8 cellular contexts compared by ENCODE assay signal in genomic region chr17:62477111-62477510, GRCh38. TPM values are rescaled to one million over a fixed set of nuclear protein-coding genes. Genes with fewer than 3 reads are reported as not detected.
DNase-seq lines count a peak whose midpoint lies in the region; ATAC-seq and TF ChIP-seq lines count a peak whose summit lies in the region.
"Not testable (repeated sequence)": the region's sequence is repeated elsewhere in the genome, so short reads cannot be mapped to it uniquely, and the experiment has no call there.

No MANE protein-coding gene starts in this region.

- H4K91ac ChIP-seq in trophoblast cell (ENCODE audit: low read depth, low read length) = not testable (repeated sequence)

- H2BK12ac ChIP-seq in trophoblast cell (ENCODE audit: low read length) = not testable (repeated sequence)

- not testable (repeated sequence) for H3K9me3 Mint-ChIP-seq in CD8-positive, alpha-beta T cell; WTC11

- H3K27me3 Mint-ChIP-seq in CD8-positive, alpha-beta T cell (ENCODE audit: low read depth); WTC11 (ENCODE audit: low read depth): not testable (repeated sequence)

- H3K18ac ChIP-seq in trophoblast cell (ENCODE audit: low read length) = not testable (repeated sequence)

- CTCF ChIA-PET in CD8-positive, alpha-beta T cell (lab: Charles Lee); WTC11 (lab: Charles Lee): not testable (repeated sequence)

- not testable (repeated sequence) for H3K27me3 ChIP-seq in CD8-positive, alpha-beta T cell (ENCODE audit: insufficient read depth, low read length); ascending aorta; lower lobe of right lung (ENCODE audit: low read depth); trophoblast cell (ENCODE audit: insufficient read depth, low read length); transverse colon

- no CpG with 5 or more reads among the region's 8 CpGs for WGBS in trophoblast cell (ENCODE audit: extremely low coverage, insufficient coverage, insufficient read length)
- 91 to 100% methylated on average over 1 to 8 of the region's 8 CpGs for WGBS in transverse colon (ENCODE audit: low coverage in 1 of 2), 2 donors

- H3K27ac ChIP-seq in CD8-positive, alpha-beta T cell (ENCODE audit: low read depth, low read length); trophoblast cell (ENCODE audit: low read depth, low read length): not testable (repeated sequence)
- H3K27ac ChIP-seq in KOPT-K1 (ENCODE audit: low read depth, low read length, poor library complexity, severe bottlenecking) = peak overlapping the region; percentile 80
- H3K27ac ChIP-seq in ascending aorta = peak overlapping the region; percentile 92 to 94
- peak overlapping the region; percentile 68 for H3K27ac ChIP-seq in epithelial cell of prostate
- peak overlapping the region; percentile 81 for H3K27ac ChIP-seq in lower lobe of right lung
- H3K27ac ChIP-seq in transverse colon = peak overlapping the region; percentile 93 to 100 (median 98)

- peak overlapping the region; percentile 84 for H3K4me3 Mint-ChIP-seq in CD8-positive, alpha-beta T cell
- peak overlapping the region; percentile 75 for H3K4me3 Mint-ChIP-seq in WTC11

- peaks cover 12% of the 10 kb centered on the region for H3K79me2 ChIP-seq in trophoblast cell (ENCODE audit: control insufficient read depth, insufficient read depth, low read length, poor library complexity)

- not testable (repeated sequence) for H4K8ac ChIP-seq in trophoblast cell (ENCODE audit: low read depth, low read length)

- H2BK120ac ChIP-seq in trophoblast cell (ENCODE audit: insufficient read depth, low read length, poor library complexity) = not testable (repeated sequence)

- H3K36me3 Mint-ChIP-seq in CD8-positive, alpha-beta T cell = peaks cover 11% of the 10 kb centered on the region
- H3K36me3 Mint-ChIP-seq in WTC11 = peaks cover 10% of the 10 kb centered on the region

- not testable (repeated sequence) for H3K4ac ChIP-seq in trophoblast cell (ENCODE audit: low read depth, low read length)

- TF ChIP-seq EP300 in transverse colon (IDR thresholded peaks at IDR 0.05; ENCODE audit: low read depth) = not testable (repeated sequence)

- not testable (repeated sequence) for H3K36me3 ChIP-seq in CD8-positive, alpha-beta T cell (ENCODE audit: insufficient read depth, low read length); ascending aorta; lower lobe of right lung; trophoblast cell (ENCODE audit: control insufficient read depth in 1 of 2, insufficient read depth in 2 of 2, low read length in 2 of 2)
- H3K36me3 ChIP-seq in KOPT-K1 (ENCODE audit: insufficient read depth, low read length) (peaks cover 11% of the 10 kb centered on the region), transverse colon (peaks cover 0 to 10% (median 2%) of the 10 kb centered on the region in 4 donors)

- DNase-seq in CD8-positive, alpha-beta T cell; WTC11 (ENCODE audit: low spot score); epithelial cell of prostate (ENCODE audit: low read depth, low spot score); lower lobe of right lung; trophoblast cell; transverse colon: not testable (repeated sequence)
- DNase-seq in ascending aorta (ENCODE audit: low spot score in 2 of 2) = peak in 1 of 2 donors; percentile 52

- H3K4me1 ChIP-seq in CD8-positive, alpha-beta T cell (ENCODE audit: insufficient read depth, low read length) = peaks cover 12% of the 10 kb centered on the region
- peaks cover 5 to 13% of the 10 kb centered on the region in 2 donors for H3K4me1 ChIP-seq in ascending aorta
- peaks cover 27% of the 10 kb centered on the region for H3K4me1 ChIP-seq in lower lobe of right lung
- not testable (repeated sequence) for H3K4me1 ChIP-seq in trophoblast cell (ENCODE audit: control insufficient read depth in 1 of 2, insufficient read depth in 2 of 2, low read length in 2 of 2)
- peaks cover 10 to 41% (median 25%) of the 10 kb centered on the region in 4 donors for H3K4me1 ChIP-seq in transverse colon

- not testable (repeated sequence) for H3K9ac ChIP-seq in trophoblast cell (ENCODE audit: low read length)

- H3K14ac ChIP-seq in trophoblast cell (ENCODE audit: low read length) = not testable (repeated sequence)

- in situ Hi-C loops in transverse colon (cut with MboI; ENCODE audit: low pct_ligation_motif_present in 1 of 4, low pct_unique_long_range_greater_than_20kb in 1 of 4, low sequenced_read_pairs in 3 of 4) = not testable (repeated sequence)

- H4K12ac ChIP-seq in trophoblast cell (ENCODE audit: low read depth, low read length) = not testable (repeated sequence)

- H2AFZ ChIP-seq in trophoblast cell (ENCODE audit: insufficient read depth, low read length, poor library complexity) = not testable (repeated sequence)

- intact Hi-C loops in CD8-positive, alpha-beta T cell (cut with DNase I, micrococcal nuclease) = loop anchor here in 1 of 2 experiments (10.0 kb wide), 2 partner anchors 412 to 1802 kb away; partner anchors contain the start of genes BCAS3 and MED13
- intact Hi-C loops in ascending aorta (cut with DNase I) = loop anchor here (5.0 to 10.0 kb wide), 2 partner anchors 52 to 1145 kb away; partner anchors contain the start of genes MAP3K3 and METTL2A
- intact Hi-C loops in lower lobe of right lung (cut with DNase I); transverse colon (cut with DNase I; ENCODE audit: low total_unique reads): not testable (repeated sequence)

- TF ChIP-seq CTCF in CD8-positive, alpha-beta T cell (IDR thresholded peaks at IDR 0.05); WTC11 (IDR thresholded peaks at IDR 0.05); ascending aorta (IDR thresholded peaks at IDR 0.05); lower lobe of right lung (IDR thresholded peaks at IDR 0.05); transverse colon (IDR thresholded peaks at IDR 0.05): not testable (repeated sequence)

- H2BK5ac ChIP-seq in trophoblast cell (ENCODE audit: low read depth, low read length, poor library complexity) = not testable (repeated sequence)

- not testable (repeated sequence) for TF ChIP-seq POLR2A in transverse colon (IDR thresholded peaks at IDR 0.05)

- not testable (repeated sequence) for ATAC-seq in CD8-positive, alpha-beta T cell; WTC11; lower lobe of right lung

- H3K79me1 ChIP-seq in trophoblast cell (ENCODE audit: low read length) = not testable (repeated sequence)

- peak overlapping the region; percentile 72 for H3K4me2 ChIP-seq in trophoblast cell (ENCODE audit: low read length)

- H3K23ac ChIP-seq in trophoblast cell (ENCODE audit: low read length) = not testable (repeated sequence)

- POLR2A ChIA-PET in CD8-positive, alpha-beta T cell (lab: Charles Lee); WTC11 (lab: Charles Lee): not testable (repeated sequence)

- peaks cover 30% of the 10 kb centered on the region for H3K4me1 Mint-ChIP-seq in CD8-positive, alpha-beta T cell (ENCODE audit: low read depth)
- peaks cover 33% of the 10 kb centered on the region for H3K4me1 Mint-ChIP-seq in WTC11

- H3K9me3 ChIP-seq in CD8-positive, alpha-beta T cell (ENCODE audit: low read length); KOPT-K1 (ENCODE audit: insufficient read depth, low read length, poor library complexity, severe bottlenecking); ascending aorta; lower lobe of right lung; trophoblast cell (ENCODE audit: insufficient read depth, low read depth, low read length); transverse colon: not testable (repeated sequence)

- H2AK5ac ChIP-seq in trophoblast cell (ENCODE audit: low read length) = not testable (repeated sequence)

- peak overlapping the region; percentile 87 for H3K27ac Mint-ChIP-seq in CD8-positive, alpha-beta T cell
- H3K27ac Mint-ChIP-seq in WTC11 = peak overlapping the region; percentile 70

- not testable (repeated sequence) for H3K4me3 ChIP-seq in CD8-positive, alpha-beta T cell (ENCODE audit: low read depth, low read length); lower lobe of right lung; trophoblast cell (ENCODE audit: low read depth, low read length)
- H3K4me3 ChIP-seq in ascending aorta = peak overlapping the region; percentile 84 to 88
- peak overlapping the region in 1 of 4 donors; percentile 81 for H3K4me3 ChIP-seq in transverse colon

RNA-seq across cellular contexts. Expression of gene TLK2, which starts 1.5 kb away (rescaled TPM):
- total RNA-seq in CD8-positive, alpha-beta T cell = 100 to 1,000 TPM in 1 of 2 experiments, 10 to 100 TPM in 1; 91.1 to 101 TPM
- total RNA-seq in WTC11 (2021) (38.0 to 42.9 TPM (median 39.4 TPM) in 3 replicates), ascending aorta (11.3 TPM), lower lobe of right lung (41.5 TPM), transverse colon (100 to 1,000 TPM in 1 of 4 donors, 10 to 100 TPM in 3; 36.6 to 146 (median 46.7) TPM)
- 21.3 and 22.8 TPM in 2 replicates for polyA plus RNA-seq in trophoblast cell (2013)

RNA-seq across cellular contexts. Expression of gene METTL2A, which starts 53.4 kb away (rescaled TPM):
- total RNA-seq in CD8-positive, alpha-beta T cell = 1 to 10 TPM; 5.8 to 7.0 TPM
- total RNA-seq in WTC11 (2021) = 29.5 to 33.6 TPM (median 29.6 TPM) in 3 replicates
- 3.3 TPM for total RNA-seq in ascending aorta
- total RNA-seq in lower lobe of right lung = 17.9 TPM
- 12.5 and 13.9 TPM in 2 replicates for polyA plus RNA-seq in trophoblast cell (2013)
- 10 to 100 TPM in 2 of 4 donors, 1 to 10 TPM in 2; 1.5 to 18.9 (median 9.8) TPM for total RNA-seq in transverse colon
